Comparison of ENCODE assay signal across 28 cellular contexts in the genomic region with DNA sequence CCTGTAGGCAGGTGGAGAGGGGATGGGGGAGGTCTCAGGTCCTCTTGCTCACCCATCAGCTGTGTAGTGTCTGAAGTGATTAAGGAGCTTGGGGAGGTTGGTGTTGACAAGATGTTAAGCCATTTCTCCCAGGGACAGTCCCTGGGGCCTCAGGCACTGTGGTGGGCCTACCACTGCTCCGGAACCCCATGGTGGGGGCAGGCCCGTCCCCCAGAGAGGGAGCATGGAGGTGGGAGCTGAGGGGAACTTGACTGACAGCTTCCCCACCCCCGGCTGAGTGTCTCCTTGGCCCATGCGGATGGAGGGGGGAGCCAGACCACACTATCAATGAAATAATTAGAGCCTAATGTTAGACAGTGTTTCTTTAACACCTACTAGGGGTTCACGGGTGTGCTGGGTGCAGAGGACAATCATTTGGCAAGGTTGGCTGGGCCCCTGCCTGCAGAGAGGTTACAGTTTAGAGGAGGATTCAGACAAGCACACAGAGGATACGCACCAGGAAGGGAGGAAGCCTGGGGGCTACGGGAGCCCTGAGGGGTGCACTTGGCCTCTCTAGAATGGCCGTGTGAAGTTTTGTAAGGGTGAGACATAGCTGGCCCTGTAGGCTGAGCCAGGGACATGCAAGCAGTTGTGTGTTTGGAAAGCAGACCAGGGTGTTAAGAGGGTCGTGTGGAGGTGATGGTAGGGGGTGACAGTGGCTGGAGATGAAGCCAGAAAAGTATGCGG. TPM values are rescaled to one million over a fixed set of nuclear protein-coding genes. Genes with fewer than 3 reads are reported as not detected.
DNase-seq lines count a peak whose midpoint lies in the region; ATAC-seq, FAIRE-seq and TF ChIP-seq lines count a peak whose summit lies in the region.
"Had no signal": no experiment of that assay in that cellular context is flagged by ENCODE, and none has a peak within 500 bp of the region (broad histone marks: within the 10 kb centered on the region; RNA-seq: fewer than 3 reads in every experiment).

No MANE protein-coding gene starts in this region.

- CTCF ChIA-PET in HepG2 (lab: Yijun Ruan, JAX; ENCODE audit: low intra/inter-chr PET ratio, low total read pairs) (no interaction called here), WTC11 (lab: Charles Lee) (interaction anchor here (1.2 to 7.8 kb wide), 9 partner anchors 9 to 151 kb away, joined by 3 to 60 read pairs (median 6); no protein-coding TSS in a partner anchor)

- in situ Hi-C loops in HepG2 (cut with HindIII; ENCODE audit: extremely low pct_ligation_motif_present, low pct_unique_long_range_greater_than_20kb) = no loop called here

- H3K79me2 ChIP-seq in HepG2 (ENCODE audit: insufficient read depth, low read length) = no peaks in the 10 kb centered on the region

- H3K36me3 Mint-ChIP-seq in WTC11 (no peaks in the 10 kb centered on the region), neural crest cell (ENCODE audit: low read depth) (no peaks in the 10 kb centered on the region)
- H3K36me3 Mint-ChIP-seq: CD4-positive, CD25-positive, alpha-beta regulatory T cell; memory B cell; stimulated activated naive B cell treated with anti-CD40 and anti-IgM and Interleukin-4, amounts not matched to agents 10 μg/mL and 1 μg/mL and 100 μg/mL, for 72 hours had no signal

- no peak overlapping the region for H3K4me3 Mint-ChIP-seq in WTC11
- H3K4me3 Mint-ChIP-seq in neural crest cell = no peak overlapping the region
- H3K4me3 Mint-ChIP-seq: activated T-cell treated with anti-CD3 and anti-CD28 coated beads, Interleukin-2, amount 50 U/mL, for 24 hours; CD4-positive, CD25-positive, alpha-beta regulatory T cell; H9; memory B cell; stimulated activated naive B cell treated with anti-CD40 and anti-IgM and Interleukin-4, amounts not matched to agents 10 μg/mL and 1 μg/mL and 100 μg/mL, for 72 hours had no signal

- DNase-seq in right lobe of liver (peak in 2 of 3 donors; percentile 7 to 22), HepG2 (ENCODE audit: low spot score) (no peak), WTC11 (ENCODE audit: low spot score) (peak; percentile 9), neural crest cell (ENCODE audit: low read depth, low spot score) (no peak), putamen (ENCODE audit: low spot score) (no peak), SHP77 treated with DMSO at 0.1 percent for 48 hours (lab: John Stamatoyannopoulos, UW) (no peak)
- DNase-seq: activated CD4-positive, CD25-positive, alpha-beta regulatory T cell treated with anti-CD3 and anti-CD28 coated beads, Interleukin-2, amount 50 U/mL, for 72 hours; activated CD8-positive, alpha-beta memory T cell treated with anti-CD3 and anti-CD28 coated beads for 24 hours; activated naive CD4-positive, alpha-beta T cell; activated T-cell treated with anti-CD3 and anti-CD28 coated beads, Interleukin-2, amount 50 U/mL, for 24 hours; CD4-positive, CD25-positive, alpha-beta regulatory T cell; DMS 273 treated with DMSO at 0.1 percent for 48 hours; H9; Kasumi-1; NCI-H1048; NCI-H1930; NCI-H2227 treated with DMSO at 0.1 percent for 48 hours; occipital lobe; retina; stimulated activated CD4-positive, alpha-beta T cell treated with anti-CD3 and anti-CD28 coated beads, Interleukin-12 subunit alpha, Interleukin-12 subunit beta, amount 100 ng/mL, for 4 hours; stimulated activated CD4-positive, alpha-beta T cell treated with anti-CD3 and anti-CD28 coated beads, Interleukin-4, amount 100 ng/mL, for 24 hours; stimulated activated naive B cell treated with anti-CD40 and anti-IgM and Interleukin-4, amounts not matched to agents 10 μg/mL and 1 μg/mL and 100 μg/mL, for 72 hours; SW 1271; testis had no signal

- H3K27me3 Mint-ChIP-seq in WTC11 (ENCODE audit: low read depth) (no peaks in the 10 kb centered on the region), neural crest cell (ENCODE audit: low read depth) (peaks cover 8% of the 10 kb centered on the region)

- intact Hi-C loops in right lobe of liver (cut with DNase I) = loop anchor here in 1 of 2 donors (5.0 kb wide), 1 partner anchor 44 kb away; no protein-coding TSS in a partner anchor
- intact Hi-C loops in HepG2 (cut with micrococcal nuclease; ENCODE audit: unreplicated experiment) = no loop called here

- 51% methylated on average over 5 of the region's 10 CpGs for WGBS in right lobe of liver (ENCODE audit: insufficient coverage, low coverage, low lambda C conversion rate, missing lambda C conversion rate)
- WGBS in HepG2 (ENCODE audit: low lambda C conversion rate) = 22% methylated on average over 8 of the region's 10 CpGs

- H3K36me3 ChIP-seq in right lobe of liver = no peaks in the 10 kb centered on the region
- no peaks in the 10 kb centered on the region for H3K36me3 ChIP-seq in HepG2 (replicated peaks in 1 of 2; ENCODE audit: control insufficient read depth in 1 of 2, insufficient read depth in 2 of 2, low read length in 2 of 2)

- H3K9ac ChIP-seq in HepG2 (ENCODE audit: insufficient read depth, low read depth, low read length) = no peak overlapping the region

- H3K9me3 Mint-ChIP-seq in WTC11 = no peaks in the 10 kb centered on the region
- no peaks in the 10 kb centered on the region for H3K9me3 Mint-ChIP-seq in neural crest cell
- H3K9me3 Mint-ChIP-seq: activated T-cell treated with anti-CD3 and anti-CD28 coated beads, Interleukin-2, amount 50 U/mL, for 24 hours; CD4-positive, CD25-positive, alpha-beta regulatory T cell; H9; memory B cell; stimulated activated naive B cell treated with anti-CD40 and anti-IgM and Interleukin-4, amounts not matched to agents 10 μg/mL and 1 μg/mL and 100 μg/mL, for 72 hours had no signal

- H3K9me3 ChIP-seq in right lobe of liver (no peaks in the 10 kb centered on the region), HepG2 (ENCODE audit: low read length) (no peaks in the 10 kb centered on the region)
- H3K9me3 ChIP-seq: testis had no signal

- H4K20me1 ChIP-seq in HepG2 (ENCODE audit: insufficient read depth, low read length) = 0 out of 2 replicates have a peak, but pooled peaks cover 2% of the 10 kb centered on the region

- TF ChIP-seq CTCF in right lobe of liver (IDR thresholded peaks at IDR 0.05) (no peak), HepG2 (CRISPR knock-in tag; IDR thresholded peaks at IDR 0.05) (no peak), WTC11 (IDR thresholded peaks at IDR 0.05) (no peak), neural crest cell (conservative IDR thresholded peaks at IDR 0.05) (no peak)

- H2AFZ ChIP-seq in HepG2 (ENCODE audit: low read length) = no peak overlapping the region

- H3K4me1 ChIP-seq in right lobe of liver = no peaks in the 10 kb centered on the region
- H3K4me1 ChIP-seq in HepG2 (ENCODE audit: insufficient read depth, low read length) = no peaks in the 10 kb centered on the region
- H3K4me1 ChIP-seq: testis had no signal

- no peak overlapping the region for H3K4me2 ChIP-seq in HepG2 (ENCODE audit: low read depth, low read length)

- H3K4me1 Mint-ChIP-seq in WTC11 (peaks cover 13% of the 10 kb centered on the region), neural crest cell (no peaks in the 10 kb centered on the region)
- H3K4me1 Mint-ChIP-seq: stimulated activated naive B cell treated with anti-CD40 and anti-IgM and Interleukin-4, amounts not matched to agents 10 μg/mL and 1 μg/mL and 100 μg/mL, for 72 hours had no signal

- H3K4me3 ChIP-seq in right lobe of liver (no peak overlapping the region), HepG2 (replicated peaks in 1 of 3; ENCODE audit: insufficient read depth in 1 of 3, low read depth in 2 of 3, low read length in 3 of 3) (no peak overlapping the region)
- H3K4me3 ChIP-seq: testis had no signal

- POLR2A ChIA-PET in HepG2 (lab: Yijun Ruan, JAX) (no interaction called here), WTC11 (lab: Charles Lee) (no interaction called here)

- H3K27me3 ChIP-seq in right lobe of liver (no peaks in the 10 kb centered on the region), HepG2 (ENCODE audit: control insufficient read depth in 1 of 2, insufficient read depth in 2 of 2, low read length in 2 of 2) (peaks cover 12 to 40% of the 10 kb centered on the region in 2 experiments; a peak in 3 of 5 replicates)
- H3K27me3 ChIP-seq: testis had no signal

- TF ChIP-seq RAD21 in HepG2 (CRISPR knock-in tag; IDR thresholded peaks at IDR 0.05) = no peak

- no peak overlapping the region for H3K27ac Mint-ChIP-seq in WTC11
- H3K27ac Mint-ChIP-seq in neural crest cell (ENCODE audit: unreplicated experiment) = peak overlapping the region; percentile 94
- H3K27ac Mint-ChIP-seq: activated T-cell treated with anti-CD3 and anti-CD28 coated beads, Interleukin-2, amount 50 U/mL, for 24 hours; CD4-positive, CD25-positive, alpha-beta regulatory T cell; memory B cell; stimulated activated naive B cell treated with anti-CD40 and anti-IgM and Interleukin-4, amounts not matched to agents 10 μg/mL and 1 μg/mL and 100 μg/mL, for 72 hours had no signal

- H3K27ac ChIP-seq in right lobe of liver = no peak overlapping the region
- no peak overlapping the region for H3K27ac ChIP-seq in HepG2 (ENCODE audit: extremely low read length, insufficient read depth, low read length)
- H3K27ac ChIP-seq: testis had no signal

- no peak for FAIRE-seq in HepG2 (lab: Jason Lieb, UNC)

- ATAC-seq in right lobe of liver (no peak), HepG2 (no peak), WTC11 (no peak), HG03565 (IDR thresholded peaks at IDR 0.05; ENCODE audit: unreplicated experiment) (no peak), GM19324 (IDR thresholded peaks at IDR 0.05; ENCODE audit: low FRiP score, unreplicated experiment) (no peak)
- ATAC-seq: Right ventricle myocardium inferior; stimulated activated naive B cell treated with anti-CD40 and anti-IgM and Interleukin-4, amounts not matched to agents 10 μg/mL and 1 μg/mL and 100 μg/mL, for 72 hours had no signal

- TF ChIP-seq EP300 in HepG2 (IDR thresholded peaks at IDR 0.05; ENCODE audit: low read depth in 2 of 2, low read length in 2 of 2) (no peak), HepG2 (CRISPR knock-in tag; IDR thresholded peaks at IDR 0.05; ENCODE audit: borderline replicate concordance) (no peak)

- no peak for TF ChIP-seq POLR2A in right lobe of liver (IDR thresholded peaks at IDR 0.05)
- no peak for TF ChIP-seq POLR2A in HepG2 (IDR thresholded peaks at IDR 0.05; ENCODE audit: insufficient read depth in 1 of 2, low read depth in 2 of 2, low read length in 2 of 2)

- no TSS peak for BruUV-seq in HepG2 (replicated peaks; lab: Mats Ljungman, UMichigan)

RNA-seq across cellular contexts. Expression of a gene that starts 19.3 kb away (rescaled TPM):
- under 1 TPM; 0.09 to 0.51 (median 0.15) TPM for total RNA-seq in right lobe of liver
- 0.27 and 0.58 TPM in 2 replicates for total RNA-seq in HepG2 (2016; rRNA removed; fragmentation: Illumina TruSeq; extraction: Trizol)
- 0.10 TPM in 1 of 2 replicates, not detected in the other for total RNA-seq in HepG2 (2016; cell fraction: cytosol; rRNA removed; fragmentation: Illumina TruSeq; extraction: Trizol; ENCODE audit: low read depth)
- total RNA-seq in HepG2 (2016; cell fraction: insoluble cytoplasmic fraction; rRNA removed; fragmentation: Illumina TruSeq; extraction: Trizol) = 0.37 and 0.39 TPM in 2 replicates
- total RNA-seq in HepG2 (2016; cell fraction: membrane; rRNA removed; fragmentation: Illumina TruSeq; extraction: Trizol) = 0.34 and 0.38 TPM in 2 replicates
- 0.41 and 0.53 TPM in 2 replicates for total RNA-seq in HepG2 (2016; cell fraction: nucleus; rRNA removed; fragmentation: Illumina TruSeq; extraction: Trizol)
- 0.53 and 0.76 TPM in 2 replicates for polyA plus RNA-seq in HepG2 (2011; rRNA removed)
- polyA plus RNA-seq in HepG2 (2011; cell fraction: cytosol; rRNA removed) = 0.43 and 0.69 TPM in 2 replicates
- polyA plus RNA-seq in HepG2 (2011; cell fraction: nucleus; rRNA removed) = 0.71 and 0.74 TPM in 2 replicates
- 0.08 and 0.25 TPM in 2 replicates for polyA plus RNA-seq in HepG2 (2012)
- polyA plus RNA-seq in HepG2 (2016; cell fraction: cytosol; fragmentation: Illumina TruSeq; extraction: Trizol; ENCODE audit: low read depth) = 0.09 and 0.11 TPM in 2 replicates
- polyA plus RNA-seq in HepG2 (2016; cell fraction: insoluble cytoplasmic fraction; fragmentation: Illumina TruSeq; extraction: Trizol; ENCODE audit: low read depth) = 0.62 and 0.85 TPM in 2 replicates
- 0.37 and 0.48 TPM in 2 replicates for polyA plus RNA-seq in HepG2 (2016; cell fraction: membrane; fragmentation: Illumina TruSeq; extraction: Trizol; ENCODE audit: low read depth)
- 0.92 and 1.2 TPM in 2 replicates for polyA plus RNA-seq in HepG2 (2016; cell fraction: nucleus; fragmentation: Illumina TruSeq; extraction: Trizol; ENCODE audit: insufficient read depth, low read depth)
- polyA minus RNA-seq in HepG2 (2011; rRNA and poly(A)+ RNA removed; ENCODE audit: low replicate concordance) = 1.4 and 134 TPM in 2 replicates
- 0.70 and 1.1 TPM in 2 replicates for polyA minus RNA-seq in HepG2 (2011; cell fraction: cytosol; rRNA and poly(A)+ RNA removed)
- polyA minus RNA-seq in HepG2 (2011; cell fraction: nucleus; rRNA and poly(A)+ RNA removed) = 0.26 and 0.62 TPM in 2 replicates
- total RNA-seq in WTC11 (2021) = 0.09 to 0.11 TPM (median 0.11 TPM) in 3 replicates
- not detected in 2 replicates for total RNA-seq in neural crest cell
- total RNA-seq: CD4-positive, CD25-positive, alpha-beta regulatory T cell; H9; occipital lobe; Right ventricle myocardium inferior had no signal
- polyA plus RNA-seq: CD4-positive, CD25-positive, alpha-beta regulatory T cell had no signal

RNA-seq across cellular contexts. Expression of a gene that starts 22.0 kb away (rescaled TPM):
- total RNA-seq in right lobe of liver = 10 to 100 TPM in 3 of 6 experiments, 1 to 10 TPM in 3; 3.4 to 19.2 (median 10.7) TPM
- total RNA-seq in HepG2 (2016; rRNA removed; fragmentation: Illumina TruSeq; extraction: Trizol) = not detected in 2 replicates
- not detected in 2 replicates for total RNA-seq in HepG2 (2016; cell fraction: cytosol; rRNA removed; fragmentation: Illumina TruSeq; extraction: Trizol; ENCODE audit: low read depth)
- not detected in 2 replicates for total RNA-seq in HepG2 (2016; cell fraction: insoluble cytoplasmic fraction; rRNA removed; fragmentation: Illumina TruSeq; extraction: Trizol)
- 0.31 TPM in 1 of 2 replicates, not detected in the other for total RNA-seq in HepG2 (2016; cell fraction: membrane; rRNA removed; fragmentation: Illumina TruSeq; extraction: Trizol)
- not detected in 2 replicates for total RNA-seq in HepG2 (2016; cell fraction: nucleus; rRNA removed; fragmentation: Illumina TruSeq; extraction: Trizol)
- 0.83 TPM in 1 of 2 replicates, not detected in the other for polyA plus RNA-seq in HepG2 (2011; rRNA removed)
- 0.47 and 1.2 TPM in 2 replicates for polyA plus RNA-seq in HepG2 (2011; cell fraction: cytosol; rRNA removed)
- polyA plus RNA-seq in HepG2 (2011; cell fraction: nucleus; rRNA removed) = not detected in 2 replicates
- not detected in 2 replicates for polyA plus RNA-seq in HepG2 (2012)
- polyA plus RNA-seq in HepG2 (2016; cell fraction: cytosol; fragmentation: Illumina TruSeq; extraction: Trizol; ENCODE audit: low read depth) = 0.34 TPM in 1 of 2 replicates, not detected in the other
- polyA plus RNA-seq in HepG2 (2016; cell fraction: insoluble cytoplasmic fraction; fragmentation: Illumina TruSeq; extraction: Trizol; ENCODE audit: low read depth) = not detected in 2 replicates
- not detected in 2 replicates for polyA plus RNA-seq in HepG2 (2016; cell fraction: membrane; fragmentation: Illumina TruSeq; extraction: Trizol; ENCODE audit: low read depth)
- polyA plus RNA-seq in HepG2 (2016; cell fraction: nucleus; fragmentation: Illumina TruSeq; extraction: Trizol; ENCODE audit: insufficient read depth, low read depth) = not detected in 2 replicates
- polyA minus RNA-seq in HepG2 (2011; rRNA and poly(A)+ RNA removed; ENCODE audit: low replicate concordance) = 646 TPM in 1 of 2 replicates, not detected in the other
- 4.2 and 7.9 TPM in 2 replicates for polyA minus RNA-seq in HepG2 (2011; cell fraction: cytosol; rRNA and poly(A)+ RNA removed)
- polyA minus RNA-seq in HepG2 (2011; cell fraction: nucleus; rRNA and poly(A)+ RNA removed) = 1.5 and 2.7 TPM in 2 replicates
- 10.6 to 11.5 TPM (median 11.4 TPM) in 3 replicates for total RNA-seq in WTC11 (2021)
- total RNA-seq in neural crest cell = not detected in 2 replicates
- total RNA-seq: CD4-positive, CD25-positive, alpha-beta regulatory T cell; occipital lobe; Right ventricle myocardium inferior had no signal

Comparison
In these comparisons a context has a peak if more than half of its experiments do, and no peak if none do; other contexts are left out.
1. DNase-seq: peak in right lobe of liver (2 of 3) and WTC11 (single experiment); none in HepG2 (single experiment), neural crest cell (single experiment), putamen (single experiment) and SHP77 treated with DMSO at 0.1 percent for 48 hours (single experiment).